ENCODE assay signal across 14 cellular contexts in the genomic region with DNA sequence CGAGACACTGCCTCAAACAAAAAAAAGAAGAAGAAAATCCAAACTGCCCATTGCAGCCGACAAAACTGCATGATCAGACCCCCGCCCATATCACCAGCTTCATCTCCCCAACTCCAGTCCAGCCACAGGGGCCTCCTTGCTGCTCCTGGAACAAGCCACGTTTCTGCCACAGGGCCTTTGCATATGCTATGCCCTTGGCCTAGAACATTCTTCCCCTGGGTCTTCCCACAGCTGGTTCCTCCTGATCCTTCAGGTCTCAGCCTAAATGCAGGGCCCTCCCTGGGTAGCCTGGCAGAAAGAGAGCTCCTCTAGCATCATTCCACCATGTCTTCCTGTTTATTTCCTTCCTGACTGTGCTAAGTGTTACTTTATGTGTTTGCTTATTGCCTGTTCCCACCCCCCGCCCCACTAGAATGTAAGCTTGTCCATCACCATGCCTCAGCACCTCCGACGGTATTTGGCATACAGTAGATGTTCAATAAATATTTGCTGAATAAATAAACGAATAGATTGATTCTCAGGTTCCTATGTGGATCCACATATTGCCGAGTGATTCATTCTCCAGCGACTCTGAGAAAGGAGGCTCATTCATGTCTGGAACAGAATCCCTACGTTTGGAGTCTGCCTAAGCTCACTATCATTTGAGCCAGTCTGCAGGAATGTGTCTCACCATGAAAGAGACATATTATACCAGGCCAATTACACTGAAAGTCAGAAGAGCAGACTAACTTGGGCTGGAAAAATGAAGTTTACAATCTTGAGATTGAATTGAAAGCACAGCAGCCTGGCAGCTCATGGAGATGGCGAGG. TPM values are rescaled to one million over a fixed set of nuclear protein-coding genes. Genes with fewer than 3 reads are reported as not detected.
DNase-seq lines count a peak whose midpoint lies in the region; ATAC-seq, FAIRE-seq and TF ChIP-seq lines count a peak whose summit lies in the region.
"Had no signal": no experiment of that assay in that cellular context is flagged by ENCODE, and none has a peak within 500 bp of the region (broad histone marks: within the 10 kb centered on the region; RNA-seq: fewer than 3 reads in every experiment).

No MANE protein-coding gene starts in this region.

- peak; percentile 74 for FAIRE-seq in endothelial cell of umbilical vein (lab: Jason Lieb, UNC)

- no peak overlapping the region for H3K9ac ChIP-seq in GM23248
- no peak overlapping the region for H3K9ac ChIP-seq in endothelial cell of umbilical vein (replicated peaks; ENCODE audit: extremely low read depth, insufficient read depth, low read length)

- WGBS in GM23248 (ENCODE audit: low coverage in 1 of 2, low lambda C conversion rate in 2 of 2, missing lambda C conversion rate in 2 of 2), 2 experiments, result 75 to 77% methylated on average over 11 to 12 of the region's 12 CpGs

- H3K36me3 ChIP-seq in GM23248 (ENCODE audit: low read depth), result no peaks in the 10 kb centered on the region
- no peaks in the 10 kb centered on the region for H3K36me3 ChIP-seq in RWPE2 (ENCODE audit: low read depth)
- H3K36me3 ChIP-seq in endothelial cell of umbilical vein (ENCODE audit: control insufficient read depth in 2 of 2, extremely low read depth in 1 of 2, insufficient read depth in 2 of 2, low read length in 2 of 2), result peaks cover 0 to 2% of the 10 kb centered on the region in 2 experiments

- TF ChIP-seq CTCF in RWPE2 (IDR thresholded peaks at IDR 0.05; ENCODE audit: poor library complexity, severe bottlenecking) (no peak), endothelial cell of umbilical vein (IDR thresholded peaks at IDR 0.05; ENCODE audit: extremely low read depth in 1 of 2, insufficient read depth in 1 of 2, low read depth in 1 of 2, low read length in 2 of 2) (no peak), omental fat pad (IDR thresholded peaks at IDR 0.05) (no peak)

- H3K9me3 ChIP-seq in GM23248 (ENCODE audit: low read depth) (no peaks in the 10 kb centered on the region), RWPE2 (ENCODE audit: severe bottlenecking) (no peaks in the 10 kb centered on the region), endothelial cell of umbilical vein (replicated peaks; ENCODE audit: control insufficient read depth, insufficient read depth, low read length) (no peaks in the 10 kb centered on the region)
- H3K9me3 ChIP-seq: mucosa of descending colon had no signal

- H3F3A ChIP-seq in GM23248 (ENCODE audit: insufficient read depth), result no peaks in the 10 kb centered on the region

- CTCF ChIA-PET in endothelial cell of umbilical vein (lab: Charles Lee), result interaction anchor here (1.2 to 2.2 kb wide), 2 partner anchors 23 to 109 kb away, joined by 3 to 8 read pairs; no protein-coding TSS in a partner anchor

- no peaks in the 10 kb centered on the region for H3K79me2 ChIP-seq in GM23248 (ENCODE audit: insufficient read depth)
- H3K79me2 ChIP-seq in endothelial cell of umbilical vein (ENCODE audit: control insufficient read depth, insufficient read depth, low read length), result no peaks in the 10 kb centered on the region

- intact Hi-C loops in endothelial cell of umbilical vein (cut with micrococcal nuclease) (no loop called here), sciatic nerve (cut with DNase I) (loop anchor here (10.0 kb wide), 1 partner anchor 58 kb away; a partner anchor contains a TSS), posterior cingulate gyrus (cut with DNase I) (no loop called here)

- ATAC-seq in RWPE2 (ENCODE audit: low read depth) (no peak), sciatic nerve (no peak), omental fat pad (ENCODE audit: low FRiP score) (no peak)
- ATAC-seq: mucosa of descending colon had no signal

- H3K9me1 ChIP-seq in endothelial cell of umbilical vein (replicated peaks; ENCODE audit: control insufficient read depth, extremely low read depth, insufficient read depth, low read length), result no peaks in the 10 kb centered on the region

- H2AFZ ChIP-seq in GM23248, result no peak overlapping the region
- H2AFZ ChIP-seq in endothelial cell of umbilical vein (ENCODE audit: low read depth, low read length), result no peak overlapping the region

- H3K27ac ChIP-seq in GM23248 (no peak overlapping the region), RWPE2 (ENCODE audit: poor library complexity, severe bottlenecking) (no peak overlapping the region), endothelial cell of umbilical vein (ENCODE audit: insufficient read depth, low read depth, low read length) (no peak overlapping the region)

- H3K4me1 ChIP-seq in GM23248 (ENCODE audit: insufficient read depth) (peaks cover 12% of the 10 kb centered on the region; the same call in 1 of the 2 replicates), RWPE2 (ENCODE audit: insufficient read depth, poor library complexity, severe bottlenecking) (peaks cover 14% of the 10 kb centered on the region), endothelial cell of umbilical vein (ENCODE audit: control insufficient read depth, extremely low read depth, insufficient read depth, low read length) (peaks cover 9% of the 10 kb centered on the region)

- TF ChIP-seq POLR2A in endothelial cell of umbilical vein (IDR thresholded peaks at IDR 0.05; ENCODE audit: low read depth, low read length), result no peak

- dilution Hi-C loops in endothelial cell of umbilical vein (cut with MboI; ENCODE audit: extremely low pct_ligation_motif_present, low sequenced_read_pairs), result no loop called here

- no peaks in the 10 kb centered on the region for H4K20me1 ChIP-seq in GM23248 (ENCODE audit: insufficient read depth)
- H4K20me1 ChIP-seq in endothelial cell of umbilical vein (replicated peaks; ENCODE audit: control insufficient read depth, extremely low read depth, insufficient read depth, low read length), result no peaks in the 10 kb centered on the region

- no TSS peak for BruUV-seq in endothelial cell of umbilical vein (replicated peaks; lab: Mats Ljungman, UMichigan)

- POLR2A ChIA-PET in endothelial cell of umbilical vein (lab: Charles Lee), result no interaction called here

- in situ Hi-C loops in GM23248 (cut with MboI), result no loop called here

- H3K4me2 ChIP-seq in GM23248 (ENCODE audit: unreplicated experiment) (no peak overlapping the region), endothelial cell of umbilical vein (ENCODE audit: insufficient read depth, low read length) (no peak overlapping the region)

- H3K4me3 ChIP-seq in GM23248 (no peak overlapping the region), RWPE2 (ENCODE audit: severe bottlenecking) (no peak overlapping the region), endothelial cell of umbilical vein (replicated peaks in 1 of 3; ENCODE audit: insufficient read depth in 1 of 3, low read depth in 1 of 3, low read length in 3 of 3) (no peak overlapping the region)
- H3K4me3 ChIP-seq: mucosa of descending colon had no signal

- DNase-seq in GM23248, result peak; percentile 7
- DNase-seq in RWPE2 (ENCODE audit: low spot score), result peak; percentile 54
- no peak for DNase-seq in endothelial cell of umbilical vein (ENCODE audit: low read depth, low spot score)
- DNase-seq in sciatic nerve (ENCODE audit: low spot score), result peak; percentile 49
- DNase-seq in NCI-H2081 (lab: John Stamatoyannopoulos, UW), result no peak
- DNase-seq in posterior cingulate gyrus, result no peak
- no peak for DNase-seq in omental fat pad (ENCODE audit: low spot score)
- DNase-seq: activated gamma-delta T cell, DMS79 treated with DMSO at 0.1 percent for 48 hours, hippocampal formation, left cardiac atrium, mucosa of descending colon, NCI-H510A treated with DMSO at 0.1 percent for 48 hours, OCI-M1 had no signal

- H3K27me3 ChIP-seq in GM23248 (replicated peaks; ENCODE audit: insufficient read depth) (no peaks in the 10 kb centered on the region), RWPE2 (ENCODE audit: insufficient read depth, poor library complexity, severe bottlenecking) (no peaks in the 10 kb centered on the region), endothelial cell of umbilical vein (ENCODE audit: control insufficient read depth in 2 of 2, insufficient read depth in 2 of 2, low read length in 2 of 2) (no peaks in the 10 kb centered on the region)

- H3K9me2 ChIP-seq in GM23248 (ENCODE audit: insufficient read depth), result no peaks in the 10 kb centered on the region

TF ChIP-seq in endothelial cell of umbilical vein, 7 proteins besides CTCF, POLR2A, EP300 and RAD21:
- no peak for TF ChIP-seq MYC (IDR thresholded peaks at IDR 0.05; ENCODE audit: low read depth, low read length)
- TF ChIP-seq, protein P1, sequence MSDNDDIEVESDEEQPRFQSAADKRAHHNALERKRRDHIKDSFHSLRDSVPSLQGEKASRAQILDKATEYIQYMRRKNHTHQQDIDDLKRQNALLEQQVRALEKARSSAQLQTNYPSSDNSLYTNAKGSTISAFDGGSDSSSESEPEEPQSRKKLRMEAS (IDR thresholded peaks at IDR 0.05; ENCODE audit: insufficient read depth, insufficient read length), result no peak
- TF ChIP-seq JUN (IDR thresholded peaks at IDR 0.05; ENCODE audit: borderline replicate concordance, insufficient read depth, insufficient read length, low read depth), result no peak
- TF ChIP-seq GATA2 (IDR thresholded peaks at IDR 0.05; ENCODE audit: insufficient read depth, insufficient read length, low read depth, low read length), result no peak
- TF ChIP-seq FOS (IDR thresholded peaks at IDR 0.05; ENCODE audit: borderline replicate concordance, insufficient read depth, low read length), result no peak
- no peak for TF ChIP-seq POLR2AphosphoS5 (IDR thresholded peaks at IDR 0.05; ENCODE audit: insufficient read depth, low read depth, low read length)
- TF ChIP-seq EZH2 (IDR thresholded peaks at IDR 0.05; ENCODE audit: borderline replicate concordance, low read depth, low read length, severe bottlenecking), result no peak

RNA-seq across cellular contexts. Expression of a gene that starts 56.1 kb away (rescaled TPM):
- 0.11 and 0.51 TPM in 2 replicates for total RNA-seq in GM23248 (2014; rRNA removed; shearing (Covaris generic))
- 0.09 and 0.14 TPM in 2 replicates for polyA plus RNA-seq in GM23248 (2016; fragmentation: Nextera tagmentation; extraction: Ambion mirVana)
- 12.9 and 13.0 TPM in 2 replicates for total RNA-seq in endothelial cell of umbilical vein
- 2.0 and 3.1 TPM in 2 replicates for polyA plus RNA-seq in endothelial cell of umbilical vein
- 3.6 and 3.7 TPM in 2 replicates for polyA plus RNA-seq in endothelial cell of umbilical vein (2011; cell fraction: cytosol; rRNA removed)
- polyA plus RNA-seq in endothelial cell of umbilical vein (2011; cell fraction: nucleus; rRNA removed), result 8.8 and 9.8 TPM in 2 replicates
- 5.0 and 6.5 TPM in 2 replicates for polyA plus RNA-seq in endothelial cell of umbilical vein (2012)
- 4.4 and 8.0 TPM in 2 replicates for polyA minus RNA-seq in endothelial cell of umbilical vein
- polyA minus RNA-seq in endothelial cell of umbilical vein (2011; cell fraction: cytosol; rRNA and poly(A)+ RNA removed), result not detected
- polyA minus RNA-seq in endothelial cell of umbilical vein (2011; cell fraction: nucleus; rRNA and poly(A)+ RNA removed), result 16.8 and 24.5 TPM in 2 replicates
- total RNA-seq in sciatic nerve, result 11.0 TPM
- 10 to 100 TPM in 2 of 4 donors, 1 to 10 TPM in 2; 4.1 to 51.5 (median 8.7) TPM for total RNA-seq in omental fat pad

Comparison
In these comparisons a context has a peak if more than half of its experiments do, and no peak if none do; other contexts are left out.
1. DNase-seq: peak in GM23248 (single experiment), RWPE2 (single experiment) and sciatic nerve (single experiment); none in endothelial cell of umbilical vein (single experiment), NCI-H2081 (0 of 2), posterior cingulate gyrus (0 of 10) and omental fat pad (single experiment).